ENCODE assay signal across 1 cellular context in genomic region chr17:44006581-44007345, GRCh38.
TF ChIP-seq lines count a peak whose summit lies in the region.

No MANE protein-coding gene starts in this region.

TF ChIP-seq in neural cell, 6 proteins besides CTCF, POLR2A, EP300 and RAD21 (continued from another document):
- TF ChIP-seq MXI1 (conservative IDR thresholded peaks at IDR 0.05; ENCODE audit: poor library complexity, severe bottlenecking): no peak
- TF ChIP-seq SMC3 (conservative IDR thresholded peaks at IDR 0.05; ENCODE audit: poor library complexity): peak; percentile 63
